3 cellular contexts compared by ENCODE assay signal in genomic region chr22:27186643-27187042, GRCh38.
A peak's percentile ranks its signal among the peaks of the same experiment; 100 is the strongest.
TF ChIP-seq lines count a peak whose summit lies in the region.

No MANE protein-coding gene starts in this region.

TF ChIP-seq in A549, 52 proteins besides CTCF, POLR2A, EP300 and RAD21:
- TF ChIP-seq ZSCAN20 (CRISPR knock-in tag; IDR thresholded peaks at IDR 0.05) = no peak
- TF ChIP-seq MAFK (IDR thresholded peaks at IDR 0.05; ENCODE audit: partially characterized antibody) = peak; percentile 64

TF ChIP-seq in IMR-90, 13 proteins besides CTCF, POLR2A, EP300 and RAD21:
- no peak for TF ChIP-seq CHD1 (IDR thresholded peaks at IDR 0.05; ENCODE audit: low read depth, low read length)
- TF ChIP-seq MAFK (IDR thresholded peaks at IDR 0.05; ENCODE audit: low read depth, low read length) = peak; percentile 75
- no peak for TF ChIP-seq NFE2L2 (IDR thresholded peaks at IDR 0.05; ENCODE audit: low read depth, low read length)

TF ChIP-seq in H1, 55 proteins besides CTCF, POLR2A, EP300 and RAD21:
- TF ChIP-seq SP2 (IDR thresholded peaks at IDR 0.05; ENCODE audit: low read length) (no peak), ZNF274 (IDR thresholded peaks at IDR 0.05; ENCODE audit: borderline replicate concordance, extremely low read depth, low read length) (no peak), TBP (IDR thresholded peaks at IDR 0.05; ENCODE audit: low read depth, low read length) (no peak), TEAD4 (IDR thresholded peaks at IDR 0.05; ENCODE audit: low read depth, low read length) (no peak), SIRT6 (IDR thresholded peaks at IDR 0.05; ENCODE audit: low read length) (no peak), RNF2 (IDR thresholded peaks at IDR 0.05; ENCODE audit: borderline replicate concordance, low read depth, low read length, missing control alignments, poor library complexity, severe bottlenecking) (no peak), ATF2 (IDR thresholded peaks at IDR 0.05; ENCODE audit: low read length) (no peak), HDAC6 (IDR thresholded peaks at IDR 0.05; ENCODE audit: low read depth, low read length) (no peak), CHD1 (IDR thresholded peaks at IDR 0.05; ENCODE audit: low read depth, low read length) (no peak), TCF12 (IDR thresholded peaks at IDR 0.05; ENCODE audit: low read depth, low read length) (no peak)
